ENCODE assay signal across 19 cellular contexts in the genomic region with DNA sequence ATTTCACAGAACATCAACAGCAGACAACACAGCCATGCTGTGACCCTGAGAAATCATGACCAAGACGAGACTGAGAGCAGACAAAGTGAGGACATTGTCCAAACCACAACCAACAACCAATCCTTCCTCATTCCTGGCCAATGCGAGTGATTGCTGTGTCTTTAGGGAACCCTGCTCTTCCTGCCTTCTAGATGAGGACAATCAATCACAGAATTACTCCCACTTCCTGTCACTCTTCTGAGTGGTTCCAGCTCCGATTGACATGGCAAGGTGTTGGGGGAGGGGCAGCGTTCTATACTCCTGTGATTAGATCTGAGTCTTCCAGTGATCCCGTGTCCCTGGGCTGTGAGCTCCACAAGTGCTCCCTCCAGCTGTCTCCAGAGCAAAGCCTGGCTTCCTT.
A peak's percentile ranks its signal among the peaks of the same experiment; 100 is the strongest.
DNase-seq lines count a peak whose midpoint lies in the region; FAIRE-seq and TF ChIP-seq lines count a peak whose summit lies in the region.
"Had no signal": no experiment of that assay in that cellular context is flagged by ENCODE, and none has a peak within 500 bp of the region (broad histone marks: within the 10 kb centered on the region; RNA-seq: fewer than 3 reads in every experiment).

No MANE protein-coding gene starts in this region.

- intact Hi-C loops in kidney (cut with DNase I), result no loop called here

- peak; percentile 57 for DNase-seq in DMS53 treated with DMSO at 0.1 percent for 48 hours (lab: John Stamatoyannopoulos, UW; ENCODE audit: unreplicated experiment)
- DNase-seq in NB4 (ENCODE audit: low read depth), result peak; percentile 43
- no peak for DNase-seq in bronchial epithelial cell (ENCODE audit: low read depth)
- no peak for DNase-seq in neural progenitor cell (ENCODE audit: low spot score)
- DNase-seq in AG08395 (ENCODE audit: low spot score), result no peak
- no peak for DNase-seq in DMS153 treated with DMSO at 0.1 percent for 48 hours (lab: John Stamatoyannopoulos, UW; ENCODE audit: unreplicated experiment)
- no peak for DNase-seq in kidney
- DNase-seq: activated CD8-positive, alpha-beta T cell treated with anti-CD3 and anti-CD28 coated beads, Interleukin-2, amount 10 ng/mL, durations not matched to agents 7 days and 5 days; dorsolateral prefrontal cortex; HCEC 1CT; NCI-H187 treated with DMSO at 0.1 percent for 48 hours; NCI-H524 treated with DMSO at 0.1 percent for 48 hours; stimulated activated CD4-positive, alpha-beta T cell treated with anti-CD3 and anti-CD28 coated beads, Interleukin-4, amount 100 ng/mL, for 24 hours; SW 1271 had no signal

- TF ChIP-seq CTCF in NB4 (IDR thresholded peaks at IDR 0.05; ENCODE audit: low read depth, low read length) (no peak), bronchial epithelial cell (IDR thresholded peaks at IDR 0.05; ENCODE audit: insufficient read depth, low read length, severe bottlenecking) (no peak), neural progenitor cell (IDR thresholded peaks at IDR 0.05) (no peak), kidney (IDR thresholded peaks at IDR 0.05; ENCODE audit: borderline replicate concordance, extremely low read depth, insufficient read depth) (no peak)

- H3K79me2 ChIP-seq in neural progenitor cell (ENCODE audit: low read depth), result no peaks in the 10 kb centered on the region

- peaks cover 21% of the 10 kb centered on the region for H3K27me3 Mint-ChIP-seq in neural progenitor cell (ENCODE audit: insufficient read depth, low read depth)

- no peak overlapping the region for H3K9ac ChIP-seq in neural progenitor cell
- H3K9ac ChIP-seq in kidney (ENCODE audit: low read length in 2 of 2), result no peak overlapping the region

- peaks cover 25% of the 10 kb centered on the region for H3K4me1 ChIP-seq in neural progenitor cell
- peaks cover 0 to 2% of the 10 kb centered on the region in 2 donors for H3K4me1 ChIP-seq in kidney (ENCODE audit: control insufficient read depth in 1 of 2, insufficient read depth in 1 of 2, low read depth in 1 of 2, low read length in 2 of 2)

- FAIRE-seq in bronchial epithelial cell (lab: Jason Lieb, UNC) (peak; percentile 50), kidney (lab: Jason Lieb, UNC) (no peak)

- H3K36me3 ChIP-seq in bronchial epithelial cell (ENCODE audit: control insufficient read depth, insufficient read depth, low read length) (no peaks in the 10 kb centered on the region), neural progenitor cell (no peaks in the 10 kb centered on the region), kidney (ENCODE audit: control insufficient read depth in 1 of 2, insufficient read depth in 2 of 2, low read length in 2 of 2) (no peaks in the 10 kb centered on the region)

- no peak overlapping the region for H3K4me3 Mint-ChIP-seq in neural progenitor cell
- H3K4me3 Mint-ChIP-seq: activated CD8-positive, alpha-beta T cell treated with anti-CD3 and anti-CD28 coated beads, Interleukin-2, amount 10 ng/mL, durations not matched to agents 7 days and 5 days; activated T-helper 1 cell treated with anti-CD3 and anti-CD28 coated beads, Interleukin-12 subunit alpha, Interleukin-12 subunit beta, Interleukin-2, Interleukin-4 antibody, amounts not matched to agents 30 ng/mL and 10 ng/mL and 1 ng/mL, durations not matched to agents 14 hours and 24 hours and 36 hours; natural killer cell treated with Interleukin-12 subunit alpha and Interleukin-12 subunit beta and Interleukin-15 and Interleukin-18, amount 100 ng/mL, for 72 hours had no signal

- peaks cover 58% of the 10 kb centered on the region for H3K4me1 Mint-ChIP-seq in neural progenitor cell

- H3K9me3 ChIP-seq in neural progenitor cell (ENCODE audit: low read depth), result no peaks in the 10 kb centered on the region
- H3K9me3 ChIP-seq in kidney (ENCODE audit: control insufficient read depth in 1 of 2, low read length in 2 of 2), result no peaks in the 10 kb centered on the region

- no peak overlapping the region for H2AFZ ChIP-seq in neural progenitor cell (replicated peaks)

- TF ChIP-seq POLR2A in NB4 (IDR thresholded peaks at IDR 0.05; ENCODE audit: extremely low read depth, insufficient read length), result no peak

- no peaks in the 10 kb centered on the region for H3K9me3 Mint-ChIP-seq in neural progenitor cell
- H3K9me3 Mint-ChIP-seq: activated T-helper 1 cell treated with anti-CD3 and anti-CD28 coated beads, Interleukin-12 subunit alpha, Interleukin-12 subunit beta, Interleukin-2, Interleukin-4 antibody, amounts not matched to agents 30 ng/mL and 10 ng/mL and 1 ng/mL, durations not matched to agents 14 hours and 24 hours and 36 hours; natural killer cell treated with Interleukin-12 subunit alpha and Interleukin-12 subunit beta and Interleukin-15 and Interleukin-18, amount 100 ng/mL, for 72 hours had no signal

- no peaks in the 10 kb centered on the region for H4K20me1 ChIP-seq in neural progenitor cell (ENCODE audit: low read depth)

- H3K4me3 ChIP-seq in NB4 (ENCODE audit: low read depth, low read length) (no peak overlapping the region), bronchial epithelial cell (ENCODE audit: low read depth, low read length) (no peak overlapping the region), neural progenitor cell (no peak overlapping the region), kidney (ENCODE audit: low read length in 2 of 2) (no peak overlapping the region)
- H3K4me3 ChIP-seq: dorsolateral prefrontal cortex, skin epidermis had no signal

- no peaks in the 10 kb centered on the region for H3K36me3 Mint-ChIP-seq in neural progenitor cell
- H3K36me3 Mint-ChIP-seq: natural killer cell treated with Interleukin-12 subunit alpha and Interleukin-12 subunit beta and Interleukin-15 and Interleukin-18, amount 100 ng/mL, for 72 hours had no signal

- H3F3A ChIP-seq in neural progenitor cell (ENCODE audit: low read depth), result peaks cover 5% of the 10 kb centered on the region

- H3K27ac Mint-ChIP-seq in neural progenitor cell, result peak overlapping the region; percentile 32
- H3K27ac Mint-ChIP-seq: activated CD8-positive, alpha-beta T cell treated with anti-CD3 and anti-CD28 coated beads, Interleukin-2, amount 10 ng/mL, durations not matched to agents 7 days and 5 days; activated T-helper 1 cell treated with anti-CD3 and anti-CD28 coated beads, Interleukin-12 subunit alpha, Interleukin-12 subunit beta, Interleukin-2, Interleukin-4 antibody, amounts not matched to agents 30 ng/mL and 10 ng/mL and 1 ng/mL, durations not matched to agents 14 hours and 24 hours and 36 hours; natural killer cell treated with Interleukin-12 subunit alpha and Interleukin-12 subunit beta and Interleukin-15 and Interleukin-18, amount 100 ng/mL, for 72 hours; progenitor cell of endocrine pancreas had no signal

- no peak overlapping the region for H3K4me2 ChIP-seq in neural progenitor cell

- no peaks in the 10 kb centered on the region for H3K27me3 ChIP-seq in bronchial epithelial cell (ENCODE audit: control insufficient read depth, insufficient read depth, low read length)
- peaks cover 19% of the 10 kb centered on the region for H3K27me3 ChIP-seq in neural progenitor cell

- no peak overlapping the region for H3K27ac ChIP-seq in neural progenitor cell
- H3K27ac ChIP-seq in kidney (ENCODE audit: low read depth in 2 of 2, low read length in 2 of 2), result no peak overlapping the region
- H3K27ac ChIP-seq: C4-2B, dorsolateral prefrontal cortex, skin epidermis had no signal

Comparison
In these comparisons a context has a peak if more than half of its experiments do, and no peak if none do; other contexts are left out.
1. DNase-seq: peak in DMS53 treated with DMSO at 0.1 percent for 48 hours (single experiment) and NB4 (single experiment); none in bronchial epithelial cell (single experiment), neural progenitor cell (single experiment), AG08395 (single experiment), DMS153 treated with DMSO at 0.1 percent for 48 hours (single experiment) and kidney (single experiment).